ENCODE assay signal across 18 cellular contexts in the genomic region with DNA sequence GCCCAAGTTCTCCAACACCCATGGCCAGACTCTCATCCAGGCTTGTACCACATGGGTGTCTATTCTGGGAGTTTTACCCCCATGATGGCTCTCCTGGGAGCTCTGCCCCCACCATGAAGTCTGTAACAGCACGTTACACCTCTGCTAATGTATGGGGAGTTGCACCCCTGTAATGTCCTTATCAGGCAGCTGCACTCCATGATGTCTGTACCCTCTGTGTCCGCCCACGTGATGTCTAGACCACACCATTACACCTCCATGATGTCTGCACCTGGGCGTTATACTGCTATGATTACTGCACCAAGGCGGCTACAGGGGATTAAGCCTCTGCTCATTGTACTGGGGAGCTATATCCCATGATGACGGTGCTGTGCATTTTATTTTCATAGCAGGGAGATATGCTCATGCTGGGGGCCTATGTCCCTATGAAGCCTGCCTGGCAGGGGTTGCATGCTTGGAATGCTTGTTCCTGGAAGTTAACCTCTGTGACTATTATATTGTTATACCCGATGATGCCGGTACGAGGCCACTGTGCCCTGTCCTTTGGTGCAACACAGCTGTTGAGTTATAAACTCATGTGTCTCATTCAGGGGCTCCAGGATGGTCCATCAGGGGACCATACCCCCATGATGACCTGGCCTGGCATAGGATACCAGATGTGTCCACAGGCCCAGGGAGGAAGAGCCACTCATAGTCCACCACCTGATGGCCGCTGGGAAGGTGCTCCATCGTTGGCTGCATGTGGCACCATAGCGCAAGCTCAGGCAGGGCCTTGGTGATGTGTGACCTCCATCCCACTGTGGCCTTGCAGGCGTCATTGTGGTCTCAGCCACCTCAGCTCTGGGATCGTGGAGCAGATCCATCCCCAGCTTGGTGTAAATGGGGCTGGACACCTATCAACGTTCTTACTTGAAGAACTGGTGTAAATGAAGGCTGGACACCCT. TPM values are rescaled to one million over a fixed set of nuclear protein-coding genes. Genes with fewer than 3 reads are reported as not detected.
DNase-seq lines count a peak whose midpoint lies in the region; ATAC-seq and TF ChIP-seq lines count a peak whose summit lies in the region.
"Had no signal": no experiment of that assay in that cellular context is flagged by ENCODE, and none has a peak within 500 bp of the region (broad histone marks: within the 10 kb centered on the region; RNA-seq: fewer than 3 reads in every experiment).

No MANE protein-coding gene starts in this region.

- no peak for TF ChIP-seq CTCF in thoracic aorta (IDR thresholded peaks at IDR 0.05)

- H3K4me1 ChIP-seq in esophagus (ENCODE audit: control insufficient read depth in 2 of 2, insufficient read depth in 2 of 2, low read length in 1 of 2) (peaks cover 4 to 41% of the 10 kb centered on the region in 2 donors), neuronal stem cell (ENCODE audit: control insufficient read depth in 2 of 2, insufficient read depth in 1 of 2, low read depth in 1 of 2, low read length in 2 of 2) (peaks cover 33 to 43% of the 10 kb centered on the region in 2 donors), thoracic aorta (ENCODE audit: control insufficient read depth in 1 of 2, low read depth in 2 of 2) (peaks cover 28 to 51% of the 10 kb centered on the region in 2 donors)

- H2AK5ac ChIP-seq in neuronal stem cell (ENCODE audit: low read depth, low read length): no peak overlapping the region

- H3K4me2 ChIP-seq in neuronal stem cell (ENCODE audit: insufficient read depth, low read length, poor library complexity, severe bottlenecking): no peak overlapping the region

- no peak overlapping the region for H2AFZ ChIP-seq in neuronal stem cell (ENCODE audit: low read length)

- H3K4ac ChIP-seq in neuronal stem cell (ENCODE audit: low read length): no peak overlapping the region

- DNase-seq in neuronal stem cell (ENCODE audit: low spot score) (no peak), thoracic aorta (ENCODE audit: low spot score) (no peak), DMS79 (lab: John Stamatoyannopoulos, UW) (no peak), T-helper 9 cell (no peak), cerebellum (ENCODE audit: low spot score) (no peak)
- DNase-seq: activated CD4-positive, alpha-beta T cell treated with anti-CD3 and anti-CD28 coated beads, Interleukin-2, amount 10 ng/mL, durations not matched to agents 7 days and 5 days; activated CD8-positive, alpha-beta memory T cell treated with anti-CD3 and anti-CD28 coated beads, Interleukin-2, amount 50 U/mL, for 4 hours; activated effector memory CD4-positive, alpha-beta T cell treated with anti-CD3 and anti-CD28 coated beads, Interleukin-2, amount 50 U/mL, for 16 hours; cerebellar nuclear complex; foreskin melanocyte; NK-92 treated with Interleukin-12 subunit alpha and Interleukin-12 subunit beta, amount 100 ng/mL, for 24 hours; RPMI8226 had no signal

- H3K18ac ChIP-seq in neuronal stem cell (ENCODE audit: low read length): peak overlapping the region; percentile 40

- no peak overlapping the region for H4K91ac ChIP-seq in neuronal stem cell (ENCODE audit: low read depth, low read length, poor library complexity)

- H3K4me3 ChIP-seq in esophagus (ENCODE audit: low read depth in 1 of 2, low read length in 2 of 2) (no peak overlapping the region), neuronal stem cell (ENCODE audit: low read length in 2 of 2) (no peak overlapping the region), thoracic aorta (no peak overlapping the region)
- H3K4me3 ChIP-seq: ovary had no signal

- H3K36me3 ChIP-seq in esophagus (ENCODE audit: control insufficient read depth in 2 of 2, insufficient read depth in 2 of 2, low read length in 1 of 2): peaks cover 6 to 17% of the 10 kb centered on the region in 2 donors
- peaks cover 19 to 46% of the 10 kb centered on the region in 2 donors for H3K36me3 ChIP-seq in neuronal stem cell (replicated peaks in 1 of 2; ENCODE audit: control insufficient read depth in 2 of 2, insufficient read depth in 2 of 2, low read length in 2 of 2)
- no peaks in the 10 kb centered on the region for H3K36me3 ChIP-seq in thoracic aorta
- H3K36me3 ChIP-seq: ovary had no signal

- peak overlapping the region; percentile 91 for H3K27ac ChIP-seq in angular gyrus (ENCODE audit: low read depth, low read length)
- H3K27ac ChIP-seq in esophagus (ENCODE audit: low read depth in 2 of 2, low read length in 1 of 2): peak overlapping the region; percentile 85 to 86
- H3K27ac ChIP-seq in neuronal stem cell (replicated peaks; ENCODE audit: low read length): no peak overlapping the region
- peak overlapping the region; percentile 54 to 82 for H3K27ac ChIP-seq in thoracic aorta
- H3K27ac ChIP-seq: HL-60 had no signal

- H3K9ac ChIP-seq in neuronal stem cell (ENCODE audit: low read depth, low read length, poor library complexity): no peak overlapping the region

- H3K23ac ChIP-seq in neuronal stem cell (ENCODE audit: low read depth, low read length, poor library complexity): no peak overlapping the region

- H2BK5ac ChIP-seq in neuronal stem cell (ENCODE audit: low read length): no peak overlapping the region

- H3K79me1 ChIP-seq in neuronal stem cell (ENCODE audit: low read depth, low read length): peaks cover 15% of the 10 kb centered on the region

- no peak overlapping the region for H2BK12ac ChIP-seq in neuronal stem cell (ENCODE audit: low read length)

- peak overlapping the region; percentile 33 for H3K14ac ChIP-seq in neuronal stem cell (ENCODE audit: low read length)

- WGBS in esophagus, 2 donors: 76 to 79% methylated on average over 15 of the region's 15 CpGs
- WGBS in neuronal stem cell (ENCODE audit: extremely low coverage in 2 of 2, insufficient read length in 2 of 2, insufficient replicate concordance in 1 of 2), 2 donors: no CpG with 5 or more reads among the region's 15 CpGs

- H2BK15ac ChIP-seq in neuronal stem cell (ENCODE audit: low read length): no peak overlapping the region

- ATAC-seq in thoracic aorta (ENCODE audit: insufficient number of reproducible peaks, low FRiP score, low read depth): no peak
- ATAC-seq in GM18511 (IDR thresholded peaks at IDR 0.05; ENCODE audit: unreplicated experiment): no peak

- H3K27me3 ChIP-seq in esophagus (ENCODE audit: control insufficient read depth in 1 of 2, insufficient read depth in 2 of 2, low read length in 2 of 2) (no peaks in the 10 kb centered on the region), neuronal stem cell (ENCODE audit: control insufficient read depth in 3 of 3, insufficient read depth in 3 of 3, low read depth in 1 of 3, low read length in 3 of 3) (no peaks in the 10 kb centered on the region), thoracic aorta (replicated peaks; ENCODE audit: insufficient read depth) (no peaks in the 10 kb centered on the region)
- H3K27me3 ChIP-seq: ovary had no signal

- no peak overlapping the region for H4K8ac ChIP-seq in neuronal stem cell (ENCODE audit: low read depth, low read length)

- H2BK120ac ChIP-seq in neuronal stem cell (ENCODE audit: low read depth, low read length): no peak overlapping the region

- H3K9me3 ChIP-seq in esophagus (ENCODE audit: control insufficient read depth in 2 of 2, insufficient read depth in 1 of 2, low read depth in 1 of 2, low read length in 1 of 2): no peaks in the 10 kb centered on the region
- no peaks in the 10 kb centered on the region for H3K9me3 ChIP-seq in neuronal stem cell (replicated peaks in 1 of 2; ENCODE audit: control insufficient read depth in 2 of 2, insufficient read depth in 1 of 2, low read depth in 1 of 2, low read length in 2 of 2)
- no peaks in the 10 kb centered on the region for H3K9me3 ChIP-seq in thoracic aorta
- H3K9me3 ChIP-seq: ovary had no signal

RNA-seq across cellular contexts. Expression of gene PTPRF, which starts 12.1 kb away (rescaled TPM):
- 10 to 100 TPM; 62.7 to 69.9 TPM for polyA plus RNA-seq in esophagus
- 62.9 TPM for polyA plus RNA-seq in neuronal stem cell (2013, experiment 1 of 2)
- 64.0 TPM for polyA plus RNA-seq in neuronal stem cell (2013, experiment 2 of 2)
- total RNA-seq in thoracic aorta: 10 to 100 TPM; 43.9 to 55.1 TPM
- 75.7 TPM for total RNA-seq in cerebellum
- polyA plus RNA-seq: IgD-negative memory B cell had no signal
